Comparison of ENCODE assay signal across 22 cellular contexts in the genomic region with DNA sequence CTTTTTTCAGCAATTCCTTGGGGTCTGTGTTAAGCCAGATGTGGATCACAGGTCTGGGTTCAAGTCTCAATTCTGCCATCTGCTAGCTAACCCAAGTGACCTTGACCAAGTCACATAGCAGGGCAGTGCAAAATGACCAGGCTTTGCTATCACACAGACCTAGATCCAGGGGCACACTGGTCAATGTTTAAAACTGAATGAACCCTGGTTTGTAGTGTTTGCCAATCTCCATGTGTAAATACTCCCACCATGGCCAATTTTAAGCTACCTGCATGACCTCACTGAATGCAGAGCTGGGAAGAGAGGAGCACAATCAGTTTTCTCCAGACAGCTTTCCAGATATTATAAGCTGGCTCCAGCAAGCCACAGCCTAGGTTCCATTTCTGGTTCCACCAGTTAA.
"Had no signal": no experiment of that assay in that cellular context is flagged by ENCODE, and none has a peak within 500 bp of the region (broad histone marks: within the 10 kb centered on the region; RNA-seq: fewer than 3 reads in every experiment).

No MANE protein-coding gene starts in this region.

- FAIRE-seq: RCC 7860 had no signal

- H3K36me3 ChIP-seq: MG63, SJSA1 had no signal

- H3K27ac ChIP-seq: SJSA1, SK-N-MC had no signal

- DNase-seq: IMR-90, Karpas-422, KG1, MG63, NCI-H1092, NCI-H1105 treated with DMSO at 0.1 percent for 48 hours, NCI-H1417 treated with DMSO at 0.1 percent for 48 hours, NCI-H1694, NCI-H187 treated with DMSO at 0.1 percent for 48 hours, NCI-H2029 treated with DMSO at 0.1 percent for 48 hours, NCI-H2171 treated with DMSO at 0.1 percent for 48 hours, NCI-H345, NCI-H446 treated with DMSO at 0.1 percent for 48 hours, NCI-H510A treated with DMSO at 0.1 percent for 48 hours, NCI-H526, NCI-H82, Right ventricle myocardium superior, RPMI8226, SIG-M5 had no signal

- H3K27me3 ChIP-seq: MG63 had no signal

- H3K4me1 ChIP-seq: SJSA1 had no signal

- H3K9me3 ChIP-seq: MG63, SJSA1 had no signal

- H3K4me3 ChIP-seq: MG63, SJSA1, SK-N-MC had no signal
